ENCODE assay signal across 1 cellular context in the genomic region with DNA sequence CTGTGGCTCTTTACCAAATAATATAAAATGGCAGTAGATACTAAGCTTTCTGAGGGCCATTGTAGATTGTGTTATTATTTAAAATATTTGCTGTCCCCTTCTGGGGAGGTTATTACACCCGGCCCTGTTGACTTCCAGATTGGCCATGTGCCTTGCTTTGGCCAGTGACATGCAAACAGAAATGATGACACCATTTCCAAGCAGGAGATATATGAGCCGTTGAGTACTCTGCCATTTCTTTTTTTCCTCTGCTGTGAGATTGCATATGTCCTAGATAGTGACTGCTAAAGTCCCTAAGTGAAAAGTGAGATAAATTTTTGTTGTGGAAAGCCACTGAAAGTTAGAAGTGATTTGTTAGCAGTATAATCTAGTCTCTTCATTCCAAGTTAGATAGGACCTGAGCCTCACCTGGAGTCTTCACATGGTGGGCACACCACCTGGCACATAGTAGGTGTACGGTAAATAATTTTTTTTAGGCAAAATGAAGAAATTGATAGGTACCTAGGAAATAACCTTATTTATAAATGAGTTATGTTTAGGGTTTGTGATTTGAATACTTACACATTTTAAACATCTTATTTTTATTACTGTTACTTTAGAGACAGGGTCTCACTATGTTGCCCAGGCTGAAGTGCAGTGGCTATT.
TF ChIP-seq lines count a peak whose summit lies in the region.

No MANE protein-coding gene starts in this region.

TF ChIP-seq in K562, 482 proteins besides CTCF, POLR2A, EP300 and RAD21 (continued from another document):
- TF ChIP-seq, protein P1, sequence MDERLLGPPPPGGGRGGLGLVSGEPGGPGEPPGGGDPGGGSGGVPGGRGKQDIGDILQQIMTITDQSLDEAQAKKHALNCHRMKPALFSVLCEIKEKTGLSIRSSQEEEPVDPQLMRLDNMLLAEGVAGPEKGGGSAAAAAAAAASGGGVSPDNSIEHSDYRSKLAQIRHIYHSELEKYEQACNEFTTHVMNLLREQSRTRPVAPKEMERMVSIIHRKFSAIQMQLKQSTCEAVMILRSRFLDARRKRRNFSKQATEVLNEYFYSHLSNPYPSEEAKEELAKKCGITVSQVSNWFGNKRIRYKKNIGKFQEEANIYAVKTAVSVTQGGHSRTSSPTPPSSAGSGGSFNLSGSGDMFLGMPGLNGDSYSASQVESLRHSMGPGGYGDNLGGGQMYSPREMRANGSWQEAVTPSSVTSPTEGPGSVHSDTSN (CRISPR knock-in tag; IDR thresholded peaks at IDR 0.05; ENCODE audit: low read depth) = no peak
- TF ChIP-seq, protein P1 (tag; conservative IDR thresholded peaks at IDR 0.05; ENCODE audit: low read depth) = peak; percentile 83
- no peak for TF ChIP-seq NR1H2 (CRISPR knock-in tag; IDR thresholded peaks at IDR 0.05)
